Comparison of ENCODE assay signal across 19 cellular contexts in genomic region chr7:47817922-47818321, GRCh38.
DNase-seq lines count a peak whose midpoint lies in the region; ATAC-seq, FAIRE-seq and TF ChIP-seq lines count a peak whose summit lies in the region.
"Had no signal": no experiment of that assay in that cellular context is flagged by ENCODE, and none has a peak within 500 bp of the region (broad histone marks: within the 10 kb centered on the region; RNA-seq: fewer than 3 reads in every experiment).

No MANE protein-coding gene starts in this region.

- ATAC-seq in GM18858 (IDR thresholded peaks at IDR 0.05; ENCODE audit: unreplicated experiment): no peak
- ATAC-seq: HCT116, K562 had no signal

- no peak for FAIRE-seq in frontal cortex (lab: Jason Lieb, UNC)
- FAIRE-seq: K562, RCC 7860 had no signal

- no peak overlapping the region for H3K4me3 ChIP-seq in epithelial cell of esophagus (ENCODE audit: low read length)
- H3K4me3 ChIP-seq: K562, left ventricle myocardium inferior, uterus had no signal

- TF ChIP-seq CTCF in epithelial cell of esophagus (IDR thresholded peaks at IDR 0.05; ENCODE audit: insufficient read depth, low read depth, low read length, missing control alignments): no peak

- peak; percentile 55 for DNase-seq in EL
- DNase-seq in NCI-H226: peak; percentile 44
- peak; percentile 13 for DNase-seq in epithelial cell of esophagus (ENCODE audit: low read depth)
- peak; percentile 21 for DNase-seq in renal cortical epithelial cell (ENCODE audit: low read depth)
- DNase-seq in NCI-H345 (lab: John Stamatoyannopoulos, UW): no peak
- DNase-seq in frontal cortex (ENCODE audit: low spot score in 2 of 2): no peak
- DNase-seq: activated CD4-positive, alpha-beta T cell treated with anti-CD3 and anti-CD28 coated beads, Interleukin-2, amount 50 U/mL, for 1 hour; CD8-positive, alpha-beta memory T cell; effector CD8-positive, alpha-beta T cell; glutamatergic neuron; left ventricle myocardium inferior; MV-4-11; NCI-H1930; NCI-H446 treated with DMSO at 0.1 percent for 48 hours; uterus had no signal

Comparison
In these comparisons a context has a peak if more than half of its experiments do, and no peak if none do; other contexts are left out.
1. DNase-seq: peak in EL (single experiment), NCI-H226 (single experiment), epithelial cell of esophagus (single experiment) and renal cortical epithelial cell (single experiment); none in NCI-H345 (single experiment) and frontal cortex (0 of 2).